In genomic region chr11:131665344-131665968, GRCh38 we compare ENCODE assay signal across 17 cellular contexts.
"Had no signal": no experiment of that assay in that cellular context is flagged by ENCODE, and none has a peak within 500 bp of the region (broad histone marks: within the 10 kb centered on the region; RNA-seq: fewer than 3 reads in every experiment).

No MANE protein-coding gene starts in this region.

- H3K9me3 ChIP-seq: esophagus muscularis mucosa, heart left ventricle, vagina had no signal

- H3K36me3 ChIP-seq: brain microvascular endothelial cell, esophagus muscularis mucosa, heart left ventricle, vagina, WERI-Rb-1 had no signal

- H3K27ac ChIP-seq: brain microvascular endothelial cell, esophagus muscularis mucosa, foreskin keratinocyte, heart left ventricle, vagina, WERI-Rb-1 had no signal

- DNase-seq: activated CD4-positive, alpha-beta memory T cell treated with anti-CD3 and anti-CD28 coated beads for 36 hours; activated CD4-positive, alpha-beta T cell treated with anti-CD3 and anti-CD28 coated beads, Interleukin-2, amount 10 ng/mL, durations not matched to agents 24 days and 14 days; activated naive CD8-positive, alpha-beta T cell treated with anti-CD3 and anti-CD28 coated beads, Interleukin-2, amount 50 U/mL, for 24 hours; activated T-cell treated with anti-CD3 and anti-CD28 coated beads, Interleukin-2, amount 50 U/mL, for 4 hours; brain microvascular endothelial cell; foreskin keratinocyte; heart left ventricle; immature natural killer cell; kidney; right cardiac atrium; stimulated activated CD4-positive, alpha-beta T cell treated with anti-CD3 and anti-CD28 coated beads, Interleukin-2, amount 100 ng/mL, for 48 hours; stimulated activated naive CD8-positive, alpha-beta T cell treated with anti-CD3 and anti-CD28 coated beads, Interleukin-15, Interleukin-2, amounts not matched to agents 100 U/mL and 50 U/mL, for 24 hours; SW 1271; T-helper 9 cell; WERI-Rb-1 had no signal

- H3K4me1 ChIP-seq: esophagus muscularis mucosa, foreskin keratinocyte, heart left ventricle, vagina had no signal

- H3K4me3 ChIP-seq: esophagus muscularis mucosa, heart left ventricle, vagina had no signal

- H3K27me3 ChIP-seq: brain microvascular endothelial cell, esophagus muscularis mucosa, foreskin keratinocyte, vagina had no signal
